In the genomic region with DNA sequence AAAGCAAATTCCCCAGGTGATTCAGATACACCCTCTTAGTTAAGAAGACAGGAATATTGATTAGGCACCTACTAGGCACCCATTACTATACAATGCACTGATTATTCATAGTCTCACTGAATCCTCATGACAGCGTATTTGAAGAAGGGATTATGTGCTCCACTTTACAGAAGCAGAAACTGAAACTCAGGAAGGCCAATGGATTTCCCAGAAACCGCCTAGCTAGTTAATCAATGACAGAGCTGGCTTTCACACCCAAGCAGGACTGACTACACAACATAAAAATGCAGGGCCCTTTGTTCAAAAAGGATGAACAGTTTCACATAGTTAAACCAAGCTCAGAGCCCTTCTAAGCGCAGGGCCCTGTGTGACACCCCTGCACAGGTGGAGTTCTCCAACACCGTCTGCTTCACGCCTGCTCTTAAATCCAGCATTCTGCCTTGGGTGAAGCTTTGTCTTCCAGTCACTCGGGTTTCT, we compare ENCODE assay signal across 17 cellular contexts.
DNase-seq lines count a peak whose midpoint lies in the region; TF ChIP-seq lines count a peak whose summit lies in the region.
"Had no signal": no experiment of that assay in that cellular context is flagged by ENCODE, and none has a peak within 500 bp of the region (broad histone marks: within the 10 kb centered on the region; RNA-seq: fewer than 3 reads in every experiment).

No MANE protein-coding gene starts in this region.

- no peak overlapping the region for H3K14ac ChIP-seq in mesenchymal stem cell (ENCODE audit: low read length in 2 of 2)

- H3K23ac ChIP-seq in mesenchymal stem cell (ENCODE audit: low read length in 2 of 2) = no peak overlapping the region

- H3K4me3 ChIP-seq in epithelial cell of proximal tubule (ENCODE audit: low read depth, low read length) (peak overlapping the region; percentile 32), mesenchymal stem cell (ENCODE audit: insufficient read depth in 1 of 2, low read depth in 1 of 2, low read length in 2 of 2) (no peak overlapping the region), right atrium auricular region (no peak overlapping the region)
- H3K4me3 ChIP-seq: adrenal gland, dorsolateral prefrontal cortex, HAP-1, thyroid gland had no signal

- H3K27ac ChIP-seq in mesenchymal stem cell (ENCODE audit: low read length, poor library complexity, severe bottlenecking) (peak overlapping the region; percentile 95), right atrium auricular region (no peak overlapping the region)
- H3K27ac ChIP-seq: adrenal gland, thyroid gland had no signal

- H2BK15ac ChIP-seq in mesenchymal stem cell (ENCODE audit: low read depth, poor library complexity, severe bottlenecking) = no peak overlapping the region

- DNase-seq in AG08395 (ENCODE audit: low spot score) = peak; percentile 48
- DNase-seq in HuH-7.5 (ENCODE audit: low spot score) = peak; percentile 56
- peak; percentile 94 for DNase-seq in epithelial cell of proximal tubule (ENCODE audit: low read depth)
- DNase-seq in mesenchymal stem cell = no peak
- no peak for DNase-seq in cerebellar nuclear complex (lab: John Stamatoyannopoulos, UW)
- DNase-seq in NCI-H1417 treated with DMSO at 0.1 percent for 48 hours (lab: John Stamatoyannopoulos, UW) = no peak
- no peak for DNase-seq in NK-92 treated with Interleukin-12 subunit alpha and Interleukin-12 subunit beta, amount 100 ng/mL, for 24 hours (lab: John Stamatoyannopoulos, UW)
- no peak for DNase-seq in right atrium auricular region (ENCODE audit: low spot score)
- DNase-seq: activated CD4-positive, CD25-positive, alpha-beta regulatory T cell; activated T-cell treated with anti-CD3 and anti-CD28 coated beads, Interleukin-2, amount 50 U/mL, for 24 hours; dorsolateral prefrontal cortex; NCI-H1694 treated with DMSO at 0.1 percent for 48 hours; right cardiac atrium; SK-N-SH; thyroid gland had no signal

- H3K9me3 ChIP-seq in mesenchymal stem cell (ENCODE audit: control insufficient read depth, low read length) (peaks cover 2% of the 10 kb centered on the region), right atrium auricular region (no peaks in the 10 kb centered on the region)
- H3K9me3 ChIP-seq: adrenal gland, HAP-1, SK-N-SH, thyroid gland had no signal

- H2BK120ac ChIP-seq in mesenchymal stem cell (ENCODE audit: low read depth, low read length) = no peak overlapping the region

- no peak overlapping the region for H4K8ac ChIP-seq in mesenchymal stem cell (ENCODE audit: low read length)

- H3K9ac ChIP-seq in mesenchymal stem cell (ENCODE audit: low read length) = no peak overlapping the region
- H3K9ac ChIP-seq: SK-N-SH had no signal

- 95% methylated on average over 6 of the region's 6 CpGs for WGBS in mesenchymal stem cell

- H3K4ac ChIP-seq in mesenchymal stem cell (ENCODE audit: low read depth in 1 of 2, low read length in 2 of 2) = no peak overlapping the region

- peak overlapping the region; percentile 63 for H2AK5ac ChIP-seq in mesenchymal stem cell (ENCODE audit: low read length, severe bottlenecking)

- H3K79me1 ChIP-seq in mesenchymal stem cell (replicated peaks; ENCODE audit: low read length, poor library complexity, severe bottlenecking) = no peaks in the 10 kb centered on the region

- H2BK12ac ChIP-seq in mesenchymal stem cell (ENCODE audit: low read length in 2 of 2) = no peak overlapping the region

- no peaks in the 10 kb centered on the region for H3K27me3 ChIP-seq in mesenchymal stem cell (ENCODE audit: control insufficient read depth in 1 of 2, insufficient read depth in 1 of 2, low read length in 2 of 2)
- no peaks in the 10 kb centered on the region for H3K27me3 ChIP-seq in right atrium auricular region
- H3K27me3 ChIP-seq: adrenal gland, dorsolateral prefrontal cortex, thyroid gland had no signal

- H4K91ac ChIP-seq in mesenchymal stem cell (ENCODE audit: low read length) = no peak overlapping the region

- peak overlapping the region; percentile 87 for H2BK5ac ChIP-seq in mesenchymal stem cell (ENCODE audit: low read depth, low read length, poor library complexity, severe bottlenecking)

- H3K36me3 ChIP-seq in mesenchymal stem cell (ENCODE audit: control insufficient read depth in 1 of 2, insufficient read depth in 2 of 2, low read depth in 1 of 2, low read length in 2 of 2) (no peaks in the 10 kb centered on the region), right atrium auricular region (no peaks in the 10 kb centered on the region)
- H3K36me3 ChIP-seq: adrenal gland, HAP-1, thyroid gland had no signal

- H2AFZ ChIP-seq in mesenchymal stem cell (ENCODE audit: low read depth, low read length) = no peak overlapping the region

- peaks cover 7% of the 10 kb centered on the region for H3K4me1 ChIP-seq in mesenchymal stem cell (ENCODE audit: control insufficient read depth, insufficient read depth, low read depth, low read length)
- no peaks in the 10 kb centered on the region for H3K4me1 ChIP-seq in right atrium auricular region
- H3K4me1 ChIP-seq: adrenal gland, HAP-1 had no signal

- peak overlapping the region; percentile 40 for H3K4me2 ChIP-seq in mesenchymal stem cell (ENCODE audit: low read length, poor library complexity, severe bottlenecking)
- H3K4me2 ChIP-seq: SK-N-SH had no signal

- no peak for TF ChIP-seq CTCF in epithelial cell of proximal tubule (conservative IDR thresholded peaks at IDR 0.05; ENCODE audit: low read depth, low read length)
- no peak for TF ChIP-seq CTCF in right atrium auricular region (IDR thresholded peaks at IDR 0.05)

- H3K18ac ChIP-seq in mesenchymal stem cell (ENCODE audit: low read depth in 1 of 2, low read length in 2 of 2) = no peak overlapping the region

Comparison
In these comparisons a context has a peak if more than half of its experiments do, and no peak if none do; other contexts are left out.
1. DNase-seq: peak in AG08395 (single experiment), HuH-7.5 (single experiment) and epithelial cell of proximal tubule (single experiment); none in mesenchymal stem cell (single experiment), cerebellar nuclear complex (0 of 2), NCI-H1417 treated with DMSO at 0.1 percent for 48 hours (single experiment), NK-92 treated with Interleukin-12 subunit alpha and Interleukin-12 subunit beta, amount 100 ng/mL, for 24 hours (single experiment) and right atrium auricular region (single experiment).